39 cellular contexts compared by ENCODE assay signal in the genomic region with DNA sequence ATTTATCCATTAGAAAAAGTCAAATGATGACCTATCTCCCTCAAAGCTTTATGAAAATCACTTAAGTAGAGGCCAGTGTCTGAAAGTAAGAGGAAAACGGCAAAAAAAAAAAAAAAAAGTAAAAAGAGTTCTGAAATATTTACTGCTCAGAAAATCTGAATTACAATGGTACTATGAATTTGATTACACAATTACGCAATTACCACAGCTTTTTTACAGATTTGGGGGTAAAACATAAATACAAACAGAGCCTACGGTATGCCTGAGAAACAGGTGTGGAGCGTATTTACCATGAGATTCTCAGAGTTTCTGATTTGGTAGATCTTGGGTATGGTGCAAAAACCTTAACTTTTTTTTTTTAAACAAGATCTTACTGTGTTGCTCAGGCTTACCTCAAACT.
"Had no signal": no experiment of that assay in that cellular context is flagged by ENCODE, and none has a peak within 500 bp of the region (broad histone marks: within the 10 kb centered on the region; RNA-seq: fewer than 3 reads in every experiment).

No MANE protein-coding gene starts in this region.

- H3K27ac Mint-ChIP-seq: activated naive CD4-positive, alpha-beta T cell treated with anti-CD3 and anti-CD28 coated beads for 36 hours; activated naive CD4-positive, alpha-beta T cell treated with anti-CD3 and anti-CD28 coated beads, Interleukin-2, amount 10 ng/mL, durations not matched to agents 7 days and 5 days; activated naive CD4-positive, alpha-beta T cell treated with anti-CD3 and anti-CD28 coated beads, Interleukin-2, amount 50 U/mL, for 24 hours; activated naive CD4-positive, alpha-beta T cell treated with anti-CD3 and anti-CD28 coated beads, Interleukin-2, amount 50 U/mL, for 72 hours; activated naive CD8-positive, alpha-beta T cell; activated naive CD8-positive, alpha-beta T cell treated with anti-CD3 and anti-CD28 coated beads for 36 hours; activated naive CD8-positive, alpha-beta T cell treated with anti-CD3 and anti-CD28 coated beads, Interleukin-2, amount 10 ng/mL, durations not matched to agents 7 days and 5 days; activated naive CD8-positive, alpha-beta T cell treated with anti-CD3 and anti-CD28 coated beads, Interleukin-2, amount 50 U/mL, for 24 hours; activated T-cell treated with anti-CD3 and anti-CD28 coated beads, Interleukin-2, amount 50 U/mL, for 24 hours; activated T-cell treated with anti-CD3 and anti-CD28 coated beads, Interleukin-2, amount 50 U/mL, for 72 hours; activated T-helper 1 cell treated with anti-CD3 and anti-CD28 coated beads, Interleukin-12 subunit alpha, Interleukin-12 subunit beta, Interleukin-2, Interleukin-4 antibody, amounts not matched to agents 30 ng/mL and 10 ng/mL and 1 ng/mL, durations not matched to agents 14 hours and 24 hours and 36 hours; activated T-helper 2 cell treated with anti-CD3 and anti-CD28 coated beads, Interferon-gamma antibody, Interleukin-2, Interleukin-4, amounts not matched to agents 10 μg/mL and 5 μg/mL and 100 μg/mL, durations not matched to agents 14 hours and 24 hours and 36 hours; brain had no signal

- H3K36me3 Mint-ChIP-seq: activated naive CD4-positive, alpha-beta T cell treated with anti-CD3 and anti-CD28 coated beads, Interleukin-2, amount 10 ng/mL, durations not matched to agents 7 days and 5 days; activated naive CD4-positive, alpha-beta T cell treated with anti-CD3 and anti-CD28 coated beads, Interleukin-2, amount 50 U/mL, for 24 hours; activated naive CD4-positive, alpha-beta T cell treated with anti-CD3 and anti-CD28 coated beads, Interleukin-2, amount 50 U/mL, for 72 hours; activated naive CD8-positive, alpha-beta T cell; activated naive CD8-positive, alpha-beta T cell treated with anti-CD3 and anti-CD28 coated beads for 36 hours; activated naive CD8-positive, alpha-beta T cell treated with anti-CD3 and anti-CD28 coated beads, Interleukin-2, amount 10 ng/mL, durations not matched to agents 7 days and 5 days; brain had no signal

- H3K9me3 ChIP-seq: adrenal gland, ascending aorta, body of pancreas, breast epithelium had no signal

- H3K36me3 ChIP-seq: adrenal gland, ascending aorta, brain microvascular endothelial cell, breast epithelium, cardiac muscle cell had no signal

- ATAC-seq: activated naive CD4-positive, alpha-beta T cell treated with anti-CD3 and anti-CD28 coated beads, Interleukin-2, amount 50 U/mL, for 72 hours; activated naive CD8-positive, alpha-beta T cell treated with anti-CD3 and anti-CD28 coated beads, Interleukin-2, amount 50 U/mL, for 24 hours; activated T-cell treated with anti-CD3 and anti-CD28 coated beads, Interleukin-2, amount 50 U/mL, for 4 hours; activated T-cell treated with anti-CD3 and anti-CD28 coated beads, Interleukin-2, amount 50 U/mL, for 72 hours; body of pancreas had no signal

- H3K27me3 ChIP-seq: ascending aorta, body of pancreas, brain microvascular endothelial cell, breast epithelium had no signal

- H3K27ac ChIP-seq: adrenal gland, ascending aorta, body of pancreas, brain microvascular endothelial cell, breast epithelium, cardiac muscle cell had no signal

- H3K4me3 Mint-ChIP-seq: activated naive CD4-positive, alpha-beta T cell treated with anti-CD3 and anti-CD28 coated beads for 36 hours; activated naive CD4-positive, alpha-beta T cell treated with anti-CD3 and anti-CD28 coated beads, Interleukin-2, amount 10 ng/mL, durations not matched to agents 7 days and 5 days; activated naive CD4-positive, alpha-beta T cell treated with anti-CD3 and anti-CD28 coated beads, Interleukin-2, amount 50 U/mL, for 24 hours; activated naive CD8-positive, alpha-beta T cell; activated naive CD8-positive, alpha-beta T cell treated with anti-CD3 and anti-CD28 coated beads for 36 hours; activated naive CD8-positive, alpha-beta T cell treated with anti-CD3 and anti-CD28 coated beads, Interleukin-2, amount 10 ng/mL, durations not matched to agents 7 days and 5 days; activated naive CD8-positive, alpha-beta T cell treated with anti-CD3 and anti-CD28 coated beads, Interleukin-2, amount 50 U/mL, for 24 hours; activated T-cell treated with anti-CD3 and anti-CD28 coated beads, Interleukin-2, amount 50 U/mL, for 24 hours; activated T-cell treated with anti-CD3 and anti-CD28 coated beads, Interleukin-2, amount 50 U/mL, for 4 hours; activated T-cell treated with anti-CD3 and anti-CD28 coated beads, Interleukin-2, amount 50 U/mL, for 72 hours; activated T-helper 1 cell treated with anti-CD3 and anti-CD28 coated beads, Interleukin-12 subunit alpha, Interleukin-12 subunit beta, Interleukin-2, Interleukin-4 antibody, amounts not matched to agents 30 ng/mL and 10 ng/mL and 1 ng/mL, durations not matched to agents 14 hours and 24 hours and 36 hours; brain; central memory CD8-positive, alpha-beta T cell had no signal

- DNase-seq: activated effector memory CD4-positive, alpha-beta T cell treated with anti-CD3 and anti-CD28 coated beads, Interleukin-2, amount 50 U/mL, for 16 hours; activated effector memory CD4-positive, alpha-beta T cell treated with Interleukin-2 at 50 U/mL for 16 hours; activated gamma-delta T cell; activated gamma-delta T cell treated with Interleukin-2 at 50 U/mL for 16 hours; activated naive CD4-positive, alpha-beta T cell; activated naive CD4-positive, alpha-beta T cell treated with anti-CD3 and anti-CD28 coated beads for 36 hours; activated naive CD4-positive, alpha-beta T cell treated with anti-CD3 and anti-CD28 coated beads, Interleukin-2, amount 10 ng/mL, durations not matched to agents 7 days and 5 days; activated naive CD4-positive, alpha-beta T cell treated with anti-CD3 and anti-CD28 coated beads, Interleukin-2, amount 50 U/mL, for 16 hours; activated naive CD4-positive, alpha-beta T cell treated with Interleukin-2 at 50 U/mL for 16 hours; activated naive CD8-positive, alpha-beta T cell treated with anti-CD3 and anti-CD28 coated beads for 36 hours; activated naive CD8-positive, alpha-beta T cell treated with anti-CD3 and anti-CD28 coated beads, Interleukin-2, amount 10 ng/mL, durations not matched to agents 7 days and 5 days; activated naive CD8-positive, alpha-beta T cell treated with anti-CD3 and anti-CD28 coated beads, Interleukin-2, amount 50 U/mL, for 24 hours; activated T-cell treated with anti-CD3 and anti-CD28 coated beads, Interleukin-2, amount 50 U/mL, for 1 hour; activated T-cell treated with anti-CD3 and anti-CD28 coated beads, Interleukin-2, amount 50 U/mL, for 24 hours; activated T-cell treated with anti-CD3 and anti-CD28 coated beads, Interleukin-2, amount 50 U/mL, for 4 hours; activated T-cell treated with anti-CD3 and anti-CD28 coated beads, Interleukin-2, amount 50 U/mL, for 48 hours; activated T-cell treated with anti-CD3 and anti-CD28 coated beads, Interleukin-2, amount 50 U/mL, for 72 hours; adrenal gland; amniotic stem cell; amygdala; anterior cingulate cortex; aorta; body of pancreas; brain microvascular endothelial cell; caudate nucleus; central memory CD4-positive, alpha-beta T cell; cerebellar nuclear complex had no signal

- H3K9me3 Mint-ChIP-seq: activated naive CD4-positive, alpha-beta T cell treated with anti-CD3 and anti-CD28 coated beads for 36 hours; activated naive CD4-positive, alpha-beta T cell treated with anti-CD3 and anti-CD28 coated beads, Interleukin-2, amount 10 ng/mL, durations not matched to agents 7 days and 5 days; activated naive CD4-positive, alpha-beta T cell treated with anti-CD3 and anti-CD28 coated beads, Interleukin-2, amount 50 U/mL, for 24 hours; activated naive CD4-positive, alpha-beta T cell treated with anti-CD3 and anti-CD28 coated beads, Interleukin-2, amount 50 U/mL, for 72 hours; activated naive CD8-positive, alpha-beta T cell treated with anti-CD3 and anti-CD28 coated beads for 36 hours; activated naive CD8-positive, alpha-beta T cell treated with anti-CD3 and anti-CD28 coated beads, Interleukin-2, amount 10 ng/mL, durations not matched to agents 7 days and 5 days; activated naive CD8-positive, alpha-beta T cell treated with anti-CD3 and anti-CD28 coated beads, Interleukin-2, amount 50 U/mL, for 24 hours; activated T-cell treated with anti-CD3 and anti-CD28 coated beads, Interleukin-2, amount 50 U/mL, for 24 hours; activated T-cell treated with anti-CD3 and anti-CD28 coated beads, Interleukin-2, amount 50 U/mL, for 4 hours; activated T-cell treated with anti-CD3 and anti-CD28 coated beads, Interleukin-2, amount 50 U/mL, for 72 hours; activated T-helper 1 cell treated with anti-CD3 and anti-CD28 coated beads, Interleukin-12 subunit alpha, Interleukin-12 subunit beta, Interleukin-2, Interleukin-4 antibody, amounts not matched to agents 30 ng/mL and 10 ng/mL and 1 ng/mL, durations not matched to agents 14 hours and 24 hours and 36 hours; activated T-helper 2 cell treated with anti-CD3 and anti-CD28 coated beads, Interferon-gamma antibody, Interleukin-2, Interleukin-4, amounts not matched to agents 10 μg/mL and 5 μg/mL and 100 μg/mL, durations not matched to agents 14 hours and 24 hours and 36 hours; central memory CD8-positive, alpha-beta T cell had no signal

- H3K4me1 Mint-ChIP-seq: activated naive CD4-positive, alpha-beta T cell treated with anti-CD3 and anti-CD28 coated beads, Interleukin-2, amount 10 ng/mL, durations not matched to agents 7 days and 5 days; activated naive CD4-positive, alpha-beta T cell treated with anti-CD3 and anti-CD28 coated beads, Interleukin-2, amount 50 U/mL, for 24 hours; activated naive CD8-positive, alpha-beta T cell treated with anti-CD3 and anti-CD28 coated beads for 36 hours; activated naive CD8-positive, alpha-beta T cell treated with anti-CD3 and anti-CD28 coated beads, Interleukin-2, amount 10 ng/mL, durations not matched to agents 7 days and 5 days; activated naive CD8-positive, alpha-beta T cell treated with anti-CD3 and anti-CD28 coated beads, Interleukin-2, amount 50 U/mL, for 24 hours; brain; central memory CD8-positive, alpha-beta T cell had no signal

- H3K4me1 ChIP-seq: adrenal gland, ascending aorta, body of pancreas, breast epithelium had no signal

- H3K4me3 ChIP-seq: adrenal gland, ascending aorta, body of pancreas, breast epithelium, cardiac muscle cell had no signal

- FAIRE-seq: astrocyte, bronchial epithelial cell had no signal
